Comparison of ENCODE assay signal across 24 cellular contexts in genomic region chr5:159242656-159243055, GRCh38. TPM values are rescaled to one million over a fixed set of nuclear protein-coding genes. Genes with fewer than 3 reads are reported as not detected.
DNase-seq lines count a peak whose midpoint lies in the region; ATAC-seq and TF ChIP-seq lines count a peak whose summit lies in the region.
"Had no signal": no experiment of that assay in that cellular context is flagged by ENCODE, and none has a peak within 500 bp of the region (broad histone marks: within the 10 kb centered on the region; RNA-seq: fewer than 3 reads in every experiment).

No MANE protein-coding gene starts in this region.

- DNase-seq in SKM-1 treated with dmso at 0.1 percent for 144 hours (lab: John Stamatoyannopoulos, UW; ENCODE audit: unreplicated experiment) (peak; percentile 12), SKM-1 (lab: John Stamatoyannopoulos, UW; ENCODE audit: unreplicated experiment) (no peak), lower lobe of right lung (no peak), SW 1271 (lab: John Stamatoyannopoulos, UW) (no peak), tibial nerve (ENCODE audit: low spot score in 2 of 2) (no peak)
- no peak for DNase-seq in activated naive CD8-positive, alpha-beta T cell treated with anti-CD3 and anti-CD28 coated beads for 36 hours
- DNase-seq: activated CD4-positive, alpha-beta T cell treated with anti-CD3 and anti-CD28 coated beads for 4 hours; activated naive CD4-positive, alpha-beta T cell treated with anti-CD3 and anti-CD28 coated beads, Interleukin-2, amount 50 U/mL, for 16 hours; caudate nucleus; GDM1; islet precursor cell; NCI-H1092 treated with DMSO at 0.1 percent for 48 hours; NCI-H187 treated with DMSO at 0.1 percent for 48 hours; NCI-H226; NCI-H774; nephron progenitor cell; ovary; RPMI8226; stomach; T-helper 17 cell; thyroid gland had no signal

- no peaks in the 10 kb centered on the region for H3K9me3 ChIP-seq in BLaER1 treated with 17β-estradiol and CSF1 and Interleukin-3, amounts not matched to agents 10 nM and 100 nM (replicated peaks in 1 of 11)
- H3K9me3 ChIP-seq in lower lobe of right lung = no peaks in the 10 kb centered on the region
- H3K9me3 ChIP-seq in tibial nerve = no peaks in the 10 kb centered on the region
- H3K9me3 ChIP-seq: ovary, stomach, thyroid gland had no signal

- H3K27me3 ChIP-seq in BLaER1 treated with 17β-estradiol and CSF1 and Interleukin-3, amounts not matched to agents 10 nM and 100 nM = no peaks in the 10 kb centered on the region
- no peaks in the 10 kb centered on the region for H3K27me3 ChIP-seq in lower lobe of right lung (ENCODE audit: low read depth)
- H3K27me3 ChIP-seq in tibial nerve = peaks cover 0 to 12% of the 10 kb centered on the region in 2 donors
- H3K27me3 ChIP-seq: ovary, thyroid gland had no signal

- H3K36me3 Mint-ChIP-seq in activated naive CD8-positive, alpha-beta T cell treated with anti-CD3 and anti-CD28 coated beads for 36 hours = no peaks in the 10 kb centered on the region

- peaks cover 12 to 27% (median 21%) of the 10 kb centered on the region in 10 experiments for H3K4me1 ChIP-seq in BLaER1 treated with 17β-estradiol and CSF1 and Interleukin-3, amounts not matched to agents 10 nM and 100 nM
- H3K4me1 ChIP-seq in lower lobe of right lung (peaks cover 11% of the 10 kb centered on the region), tibial nerve (no peaks in the 10 kb centered on the region)
- H3K4me1 ChIP-seq: stomach, thyroid gland had no signal

- H3K36me3 ChIP-seq in BLaER1 treated with 17β-estradiol and CSF1 and Interleukin-3, amounts not matched to agents 10 nM and 100 nM = no peaks in the 10 kb centered on the region
- H3K36me3 ChIP-seq in lower lobe of right lung = no peaks in the 10 kb centered on the region
- H3K36me3 ChIP-seq in tibial nerve = no peaks in the 10 kb centered on the region
- H3K36me3 ChIP-seq: ovary, stomach, thyroid gland had no signal

- peak overlapping the region; percentile 20 for H3K27ac Mint-ChIP-seq in activated naive CD8-positive, alpha-beta T cell treated with anti-CD3 and anti-CD28 coated beads for 36 hours
- H3K27ac Mint-ChIP-seq: nephron progenitor cell, T-helper 17 cell had no signal

- H3K4me2 ChIP-seq in BLaER1 treated with 17β-estradiol and CSF1 and Interleukin-3, amounts not matched to agents 10 nM and 100 nM = peak overlapping the region; percentile 3 to 73 (median 58)

- H4K20me1 ChIP-seq in BLaER1 treated with 17β-estradiol and CSF1 and Interleukin-3, amounts not matched to agents 10 nM and 100 nM = no peaks in the 10 kb centered on the region

- H3K4me1 Mint-ChIP-seq in activated naive CD8-positive, alpha-beta T cell treated with anti-CD3 and anti-CD28 coated beads for 36 hours = peaks cover 35% of the 10 kb centered on the region
- H3K4me1 Mint-ChIP-seq: nephron progenitor cell had no signal

- H3K4me3 Mint-ChIP-seq in activated naive CD8-positive, alpha-beta T cell treated with anti-CD3 and anti-CD28 coated beads for 36 hours = no peak overlapping the region
- H3K4me3 Mint-ChIP-seq: nephron progenitor cell, T-helper 17 cell had no signal

- ATAC-seq in lower lobe of right lung (peak; percentile 55 to 88), GM19395 (IDR thresholded peaks at IDR 0.05; ENCODE audit: unreplicated experiment) (no peak)
- ATAC-seq: T-helper 17 cell had no signal

- no peak for TF ChIP-seq POLR2A in tibial nerve (IDR thresholded peaks at IDR 0.05)

- H3K27ac ChIP-seq in BLaER1 treated with 17β-estradiol and CSF1 and Interleukin-3, amounts not matched to agents 10 nM and 100 nM = peak overlapping the region in 5 of 11 experiments; percentile 1 to 56 (median 28); a peak in 8 of 22 replicates
- H3K27ac ChIP-seq in lower lobe of right lung = no peak overlapping the region
- no peak overlapping the region for H3K27ac ChIP-seq in tibial nerve
- H3K27ac ChIP-seq: ovary, stomach, thyroid gland had no signal

- H3K4me3 ChIP-seq in BLaER1 treated with 17β-estradiol and CSF1 and Interleukin-3, amounts not matched to agents 10 nM and 100 nM = no peak overlapping the region
- H3K4me3 ChIP-seq in lower lobe of right lung (no peak overlapping the region), tibial nerve (no peak overlapping the region)
- H3K4me3 ChIP-seq: ovary, skin epidermis, stomach, thyroid gland had no signal

- intact Hi-C loops in lower lobe of right lung (cut with DNase I) = no loop called here

- H3K9me3 Mint-ChIP-seq in activated naive CD8-positive, alpha-beta T cell treated with anti-CD3 and anti-CD28 coated beads for 36 hours = no peaks in the 10 kb centered on the region
- H3K9me3 Mint-ChIP-seq: nephron progenitor cell had no signal

- H3K9ac ChIP-seq in BLaER1 treated with 17β-estradiol and CSF1 and Interleukin-3, amounts not matched to agents 10 nM and 100 nM = no peak overlapping the region; a peak in 1 of 22 replicates

- 57 to 59% methylated on average over 4 of the region's 4 CpGs for WGBS in tibial nerve, 2 donors

- TF ChIP-seq EP300 in tibial nerve (IDR thresholded peaks at IDR 0.05) = no peak

- TF ChIP-seq CTCF in lower lobe of right lung (IDR thresholded peaks at IDR 0.05) = no peak
- TF ChIP-seq CTCF in tibial nerve (IDR thresholded peaks at IDR 0.05) = no peak

- H3K27me3 Mint-ChIP-seq in activated naive CD8-positive, alpha-beta T cell treated with anti-CD3 and anti-CD28 coated beads for 36 hours = peaks cover 5% of the 10 kb centered on the region

RNA-seq across cellular contexts. Expression of gene UBLCP1, which starts 20.4 kb away (rescaled TPM):
- total RNA-seq in activated naive CD8-positive, alpha-beta T cell treated with anti-CD3 and anti-CD28 coated beads for 36 hours = 10 to 100 TPM; 40.4 to 42.3 TPM
- total RNA-seq in lower lobe of right lung (28.9 TPM), tibial nerve (10 to 100 TPM; 12.4 to 30.1 (median 21.4) TPM)

RNA-seq across cellular contexts. Expression of gene RNF145, which starts 33.3 kb away (rescaled TPM):
- 10 to 100 TPM; 80.3 to 88.5 TPM for total RNA-seq in activated naive CD8-positive, alpha-beta T cell treated with anti-CD3 and anti-CD28 coated beads for 36 hours
- total RNA-seq in lower lobe of right lung (221 TPM), tibial nerve (10 to 100 TPM; 40.2 to 65.1 (median 50.4) TPM)
